In the genomic region with DNA sequence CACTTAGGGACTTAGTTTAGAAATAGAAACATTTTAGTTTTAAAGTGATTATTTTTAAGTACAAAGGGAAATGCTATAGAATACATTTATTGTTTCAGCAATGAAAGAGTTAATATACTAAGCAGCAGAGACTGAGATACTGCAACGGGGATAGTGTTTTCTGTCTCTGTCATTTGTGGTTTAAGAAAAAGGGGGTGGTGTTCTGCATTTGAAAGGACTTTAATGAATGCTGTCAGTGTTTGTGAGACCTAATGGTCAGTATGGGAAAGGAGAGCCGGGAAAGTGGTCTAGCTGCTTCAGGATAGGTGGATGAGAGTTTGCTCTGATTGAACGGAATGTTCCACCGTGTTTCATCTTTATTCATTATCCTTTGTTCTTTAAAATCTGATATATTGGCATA, we compare ENCODE assay signal across 8 cellular contexts. TPM values are rescaled to one million over a fixed set of nuclear protein-coding genes. Genes with fewer than 3 reads are reported as not detected.
DNase-seq lines count a peak whose midpoint lies in the region; ATAC-seq and TF ChIP-seq lines count a peak whose summit lies in the region.

Gene KLHL5, plus strand, starts transcription at position 139 of the 400 bp plus-strand sequence. CDS start 421 bp downstream, outside the sequence.

- no peaks in the 10 kb centered on the region for H3K36me3 Mint-ChIP-seq in CD8-positive, alpha-beta memory T cell
- H3K36me3 Mint-ChIP-seq in nephron progenitor cell (ENCODE audit: low read depth) = no peaks in the 10 kb centered on the region

- no peaks in the 10 kb centered on the region for H3K9me3 ChIP-seq in CD8-positive, alpha-beta memory T cell (ENCODE audit: low read length)
- no peaks in the 10 kb centered on the region for H3K9me3 ChIP-seq in Panc1 (ENCODE audit: control insufficient read depth, insufficient read depth, low read depth, low read length)
- no peaks in the 10 kb centered on the region for H3K9me3 ChIP-seq in body of pancreas

- no peak within 1 kb of the TSS for H3K4me3 Mint-ChIP-seq in CD8-positive, alpha-beta memory T cell
- peak within 1 kb of the TSS; percentile 59 for H3K4me3 Mint-ChIP-seq in nephron progenitor cell

- 36 to 40% methylated on average over 4 of the region's 4 CpGs for WGBS in body of pancreas, 2 donors

- no TSS peak for BruUV-seq in Panc1 (replicated peaks; lab: Mats Ljungman, UMichigan)

- H3K27ac ChIP-seq in CD8-positive, alpha-beta memory T cell (ENCODE audit: low read depth, low read length) = no peak within 1 kb of the TSS
- H3K27ac ChIP-seq in Panc1 (ENCODE audit: low read length) (no peak within 1 kb of the TSS), body of pancreas (no peak within 1 kb of the TSS)

- H3K4me1 Mint-ChIP-seq in CD8-positive, alpha-beta memory T cell = peaks cover 16 to 32% (median 32%) of the 10 kb centered on the region in 3 donors
- H3K4me1 Mint-ChIP-seq in nephron progenitor cell = peaks cover 32% of the 10 kb centered on the region

- H3K27me3 Mint-ChIP-seq in CD8-positive, alpha-beta memory T cell = no peaks in the 10 kb centered on the region
- no peaks in the 10 kb centered on the region for H3K27me3 Mint-ChIP-seq in nephron progenitor cell (ENCODE audit: low read depth, poor library complexity)

- H3K36me3 ChIP-seq in CD8-positive, alpha-beta memory T cell (ENCODE audit: insufficient read depth, low read length) = no peaks in the 10 kb centered on the region
- H3K36me3 ChIP-seq in Panc1 (ENCODE audit: control insufficient read depth, insufficient read depth, low read length) (no peaks in the 10 kb centered on the region; the same call in 1 of the 2 replicates), body of pancreas (replicated peaks in 1 of 2; ENCODE audit: insufficient read depth in 1 of 2, low read depth in 2 of 2) (no peaks in the 10 kb centered on the region)

- H3K4me1 ChIP-seq in CD8-positive, alpha-beta memory T cell (ENCODE audit: insufficient read depth, low read length) = no peaks in the 10 kb centered on the region
- H3K4me1 ChIP-seq in Panc1 (ENCODE audit: control insufficient read depth, insufficient read depth, low read length) (peaks cover 18% of the 10 kb centered on the region), body of pancreas (peaks cover 2% of the 10 kb centered on the region)

- no peak for DNase-seq in CD8-positive, alpha-beta memory T cell
- DNase-seq in Panc1 (ENCODE audit: low read depth, low spot score) = no peak
- DNase-seq in globus pallidus (ENCODE audit: low spot score) = peak; percentile 27
- DNase-seq in nephron progenitor cell = no peak
- no peak for DNase-seq in CD1c-positive myeloid dendritic cell (ENCODE audit: extremely low spot score)
- no peak for DNase-seq in stimulated activated CD4-positive, alpha-beta T cell treated with anti-CD3 and anti-CD28 coated beads, Interleukin-4, amount 100 ng/mL, for 24 hours
- DNase-seq in NCI-H748 treated with DMSO at 0.1 percent for 48 hours (lab: John Stamatoyannopoulos, UW) = no peak
- no peak for DNase-seq in body of pancreas

- intact Hi-C loops in Panc1 (cut with micrococcal nuclease; ENCODE audit: unreplicated experiment) (no loop called here), body of pancreas (cut with DNase I) (no loop called here)

- TF ChIP-seq CTCF in Panc1 (IDR thresholded peaks at IDR 0.05) (no peak), nephron progenitor cell (IDR thresholded peaks at IDR 0.05) (no peak), body of pancreas (IDR thresholded peaks at IDR 0.05) (no peak)

- peak within 1 kb of the TSS in 2 of 8 donors; percentile 11 to 79 for H3K27ac Mint-ChIP-seq in CD8-positive, alpha-beta memory T cell
- H3K27ac Mint-ChIP-seq in nephron progenitor cell = no peak within 1 kb of the TSS

- ATAC-seq in Panc1 (peak; percentile 75), body of pancreas (no peak)

- no peaks in the 10 kb centered on the region for H3K27me3 ChIP-seq in CD8-positive, alpha-beta memory T cell (ENCODE audit: insufficient read depth, low read length, poor library complexity, severe bottlenecking)
- H3K27me3 ChIP-seq in Panc1 (ENCODE audit: control insufficient read depth, insufficient read depth, low read length) (no peaks in the 10 kb centered on the region), body of pancreas (no peaks in the 10 kb centered on the region)

- in situ Hi-C loops in Panc1 (cut with HindIII; ENCODE audit: low pct_unique_long_range_greater_than_20kb, low sequenced_read_pairs) = no loop called here

- POLR2A ChIA-PET in CD8-positive, alpha-beta memory T cell (lab: Charles Lee) = no interaction called here
- POLR2A ChIA-PET in Panc1 (lab: Charles Lee) = no interaction called here

- TF ChIP-seq POLR2A in body of pancreas (IDR thresholded peaks at IDR 0.05) = no peak

- no peak within 1 kb of the TSS for H3K4me3 ChIP-seq in CD8-positive, alpha-beta memory T cell (ENCODE audit: low read length)
- H3K4me3 ChIP-seq in Panc1 (ENCODE audit: low read depth in 2 of 2, low read length in 2 of 2) = no peak within 1 kb of the TSS; a peak in 1 of 4 replicates
- H3K4me3 ChIP-seq in body of pancreas = no peak within 1 kb of the TSS

- no peaks in the 10 kb centered on the region for H3K9me3 Mint-ChIP-seq in CD8-positive, alpha-beta memory T cell
- H3K9me3 Mint-ChIP-seq in nephron progenitor cell = no peaks in the 10 kb centered on the region

- CTCF ChIA-PET in CD8-positive, alpha-beta memory T cell (lab: Charles Lee) = no interaction called here
- CTCF ChIA-PET in Panc1 (lab: Charles Lee) = no interaction called here

RNA-seq across cellular contexts. Expression of gene KLHL5, which starts in this region (rescaled TPM):
- 10 to 100 TPM; 11.7 to 13.0 TPM for total RNA-seq in CD8-positive, alpha-beta memory T cell
- 8.3 TPM for polyA plus RNA-seq in CD8-positive, alpha-beta memory T cell
- total RNA-seq in Panc1 (2021; ENCODE audit: unreplicated experiment) (128 TPM), body of pancreas (10 to 100 TPM in 1 of 2 donors, 1 to 10 TPM in 1; 5.9 to 14.5 TPM)
- polyA plus RNA-seq in Panc1 (2012; ENCODE audit: insufficient read length) = 107 TPM
